Comparison of ENCODE assay signal across 16 cellular contexts in the genomic region with DNA sequence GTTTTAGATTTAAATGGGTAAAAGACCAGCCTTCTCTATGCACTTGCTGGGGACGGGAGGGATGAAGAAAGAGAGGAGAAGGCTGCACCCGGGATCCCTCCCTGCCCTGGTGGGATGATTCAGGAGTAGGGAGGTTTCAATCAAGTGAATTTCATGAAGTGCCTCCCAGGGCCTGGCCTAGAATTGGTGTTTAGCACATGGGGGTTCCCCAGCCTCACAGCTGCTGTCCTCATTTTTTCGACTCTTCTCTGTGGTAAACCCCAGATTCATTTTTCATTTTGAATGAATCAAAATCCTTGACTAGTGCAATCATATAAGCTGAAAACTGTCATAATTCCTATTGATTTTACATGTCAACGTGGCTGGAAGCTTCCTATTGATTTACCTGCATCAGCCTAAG.
A peak's percentile ranks its signal among the peaks of the same experiment; 100 is the strongest.
DNase-seq lines count a peak whose midpoint lies in the region; ATAC-seq and TF ChIP-seq lines count a peak whose summit lies in the region.
"Had no signal": no experiment of that assay in that cellular context is flagged by ENCODE, and none has a peak within 500 bp of the region (broad histone marks: within the 10 kb centered on the region; RNA-seq: fewer than 3 reads in every experiment).

No MANE protein-coding gene starts in this region.

- no peaks in the 10 kb centered on the region for H3K36me3 ChIP-seq in KMS-11 (ENCODE audit: insufficient read depth)

- no peak overlapping the region for H3K9ac ChIP-seq in KMS-11
- H3K9ac ChIP-seq: BLaER1 had no signal

- H3K27ac ChIP-seq in KMS-11, result no peak overlapping the region
- H3K27ac ChIP-seq: BLaER1, body of pancreas, foreskin keratinocyte had no signal

- H3K4me1 ChIP-seq in KMS-11 (ENCODE audit: low read depth, poor library complexity, severe bottlenecking), result peaks cover 65% of the 10 kb centered on the region

- DNase-seq in GM13977 (ENCODE audit: low spot score) (peak; percentile 60), GM20000 (ENCODE audit: low spot score) (peak; percentile 52), iris pigment epithelial cell (ENCODE audit: low read depth) (peak; percentile 24), NCI-H526 treated with DMSO at 0.1 percent for 48 hours (lab: John Stamatoyannopoulos, UW) (no peak), left lobe of liver (ENCODE audit: low spot score) (no peak)
- DNase-seq: body of pancreas, foreskin keratinocyte, islet precursor cell, mucosa of descending colon, NCI-H1417, NCI-H524, T1000 had no signal

- H2AFZ ChIP-seq in KMS-11 (ENCODE audit: low read depth), result no peak overlapping the region

- H3K79me2 ChIP-seq in KMS-11 (ENCODE audit: insufficient read depth, low read depth), result no peaks in the 10 kb centered on the region

- peak overlapping the region; percentile 47 for H3K4me2 ChIP-seq in KMS-11
- H3K4me2 ChIP-seq: BLaER1 had no signal

- in situ Hi-C loops in GM13977 (cut with MboI; ENCODE audit: low pct_unique_long_range_greater_than_20kb, low sequenced_read_pairs, unreplicated experiment), result loop anchor here (25.0 kb wide), 2 partner anchors 885 to 1185 kb away; partner anchors contain the start of gene TRIB2

- H3K4me3 ChIP-seq in KMS-11 (IDR thresholded peaks at IDR 0.05; ENCODE audit: insufficient read depth, low read depth, low read length), result no peak overlapping the region
- H3K4me3 ChIP-seq: BLaER1, body of pancreas, mucosa of descending colon had no signal

- peaks cover 27% of the 10 kb centered on the region for H3K27me3 ChIP-seq in KMS-11 (ENCODE audit: insufficient read depth, low read depth)
- H3K27me3 ChIP-seq: BLaER1, body of pancreas, foreskin keratinocyte had no signal

- ATAC-seq in HG03139 (IDR thresholded peaks at IDR 0.05; ENCODE audit: unreplicated experiment) (no peak), HG02981 (IDR thresholded peaks at IDR 0.05; ENCODE audit: unreplicated experiment) (no peak), left lobe of liver (no peak)
- ATAC-seq: body of pancreas, foreskin keratinocyte, mucosa of descending colon had no signal

- H4K20me1 ChIP-seq in KMS-11 (ENCODE audit: insufficient read depth), result peaks cover 7% of the 10 kb centered on the region; the same call in 1 of the 2 replicates
- H4K20me1 ChIP-seq: BLaER1 had no signal

- TF ChIP-seq CTCF in GM13977 (IDR thresholded peaks at IDR 0.05; ENCODE audit: extremely low read depth, insufficient read depth, missing control alignments) (no peak), GM20000 (IDR thresholded peaks at IDR 0.05; ENCODE audit: extremely low read depth, missing control alignments) (no peak), KMS-11 (conservative IDR thresholded peaks at IDR 0.05; ENCODE audit: low read depth, low read length) (no peak)

Comparison
In these comparisons a context has a peak if more than half of its experiments do, and no peak if none do; other contexts are left out.
1. DNase-seq: peak in GM13977 (single experiment), GM20000 (single experiment) and iris pigment epithelial cell (single experiment); none in NCI-H526 treated with DMSO at 0.1 percent for 48 hours (single experiment) and left lobe of liver (single experiment).